1 cellular context compared by ENCODE assay signal in genomic region chr9:123301936-123302335, GRCh38.
TF ChIP-seq lines count a peak whose summit lies in the region.
"Not testable (repeated sequence)": the region's sequence is repeated elsewhere in the genome, so short reads cannot be mapped to it uniquely, and the experiment has no call there.

No MANE protein-coding gene starts in this region.

TF ChIP-seq in K562, 482 proteins besides CTCF, POLR2A, EP300 and RAD21:
- TF ChIP-seq NR2C2 (CRISPR knock-in tag; IDR thresholded peaks at IDR 0.05) = not testable (repeated sequence)
- TF ChIP-seq NR2C2 (tag; IDR thresholded peaks at IDR 0.05) = 0 out of 2 replicates have a peak, but pooled peaks have one; percentile 16
- TF ChIP-seq MLLT1 (IDR thresholded peaks at IDR 0.05) = peak in 1 of 2 experiments; percentile 93; a peak in 2 of 4 replicates
- 0 out of 2 replicates have a peak, but pooled peaks have one; percentile 23 for TF ChIP-seq DMBX1 (CRISPR knock-in tag; IDR thresholded peaks at IDR 0.05; ENCODE audit: borderline replicate concordance)
- peak; percentile 13; the same call in 1 of the 2 replicates for TF ChIP-seq ZNF583 (CRISPR knock-in tag; IDR thresholded peaks at IDR 0.05)
